8 cellular contexts compared by ENCODE assay signal in the genomic region with DNA sequence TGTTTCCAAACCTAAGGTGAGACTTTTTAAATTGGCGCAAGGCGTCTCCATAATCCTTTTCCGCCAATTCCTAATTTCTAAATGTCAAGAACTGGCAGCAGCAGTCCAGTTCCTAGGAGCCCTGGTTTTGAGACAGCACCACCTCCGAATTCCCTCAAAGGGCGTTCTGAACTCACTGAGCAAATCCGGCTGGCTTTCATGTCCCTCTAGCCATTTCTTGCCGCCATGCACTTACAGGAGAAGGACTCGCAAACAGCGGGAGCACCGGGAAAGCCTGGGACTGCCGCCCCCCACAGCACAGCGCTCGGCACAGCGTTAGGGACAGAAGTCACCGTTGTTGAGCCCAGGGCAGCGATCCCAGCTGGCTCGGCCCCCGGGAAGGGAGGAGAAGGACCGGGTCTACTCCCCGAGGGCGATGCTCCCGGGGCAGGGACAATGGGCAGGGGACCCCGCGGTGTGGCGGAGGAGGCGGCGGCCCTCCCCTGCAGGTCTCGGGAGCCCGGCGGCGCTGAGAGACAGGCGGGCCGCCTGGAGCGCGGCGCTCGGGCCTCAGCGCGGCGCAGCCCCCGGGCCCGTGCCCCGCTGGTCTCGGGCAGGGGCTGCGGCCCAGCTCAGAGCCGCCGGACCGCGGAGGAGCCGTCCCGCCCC. TPM values are rescaled to one million over a fixed set of nuclear protein-coding genes. Genes with fewer than 3 reads are reported as not detected.
DNase-seq lines count a peak whose midpoint lies in the region; ATAC-seq and TF ChIP-seq lines count a peak whose summit lies in the region.

No MANE protein-coding gene starts in this region.

- intact Hi-C loops in right lobe of liver (cut with DNase I), result no loop called here

- H3K27ac ChIP-seq in GM23338 (ENCODE audit: low read depth) (peak overlapping the region; percentile 34; the same call in 1 of the 2 replicates), duodenal mucosa (ENCODE audit: low read depth, low read length) (peak overlapping the region; percentile 87), right lobe of liver (peak overlapping the region; percentile 87 to 90 (median 89))

- peaks cover 7% of the 10 kb centered on the region; the same call in 1 of the 2 replicates for H3K4me1 ChIP-seq in GM23338 (ENCODE audit: insufficient read depth)
- H3K4me1 ChIP-seq in duodenal mucosa (ENCODE audit: control insufficient read depth in 1 of 2, insufficient read depth in 2 of 2, low read length in 2 of 2), result peaks cover 47 to 52% of the 10 kb centered on the region in 2 donors
- H3K4me1 ChIP-seq in right lobe of liver, result peaks cover 0 to 17% (median 2%) of the 10 kb centered on the region in 4 donors

- peak overlapping the region; percentile 91 to 92 for H3K9ac ChIP-seq in duodenal mucosa (ENCODE audit: low read depth in 1 of 2, low read length in 2 of 2)

- H3K79me2 ChIP-seq in GM23338 (replicated peaks; ENCODE audit: insufficient read depth), result peaks cover 50% of the 10 kb centered on the region

- H2AFZ ChIP-seq in GM23338, result peak overlapping the region; percentile 81

- no peaks in the 10 kb centered on the region for H3K9me2 ChIP-seq in GM23338 (ENCODE audit: insufficient read depth)

- TF ChIP-seq CTCF in GM23338 (conservative IDR thresholded peaks at IDR 0.05; ENCODE audit: low read depth in 2 of 2) (no peak), WI38 (IDR thresholded peaks at IDR 0.05; ENCODE audit: low read depth, low read length) (no peak), right lobe of liver (IDR thresholded peaks at IDR 0.05) (peak in 1 of 4 donors; percentile 6)

- peak overlapping the region; percentile 90 for H3K4me3 ChIP-seq in GM23338
- peak overlapping the region; percentile 86 for H3K4me3 ChIP-seq in MG63
- peak overlapping the region; percentile 62 for H3K4me3 ChIP-seq in WI38 (ENCODE audit: low read depth, low read length)
- H3K4me3 ChIP-seq in duodenal mucosa (ENCODE audit: low read depth in 1 of 2, low read length in 2 of 2), result peak overlapping the region; percentile 92 to 96
- peak overlapping the region; percentile 69 to 79 (median 77) for H3K4me3 ChIP-seq in right lobe of liver

- H3K9me3 Mint-ChIP-seq in GM23338, result no peaks in the 10 kb centered on the region; the same call in 2 of the 3 replicates
- no peaks in the 10 kb centered on the region for H3K9me3 Mint-ChIP-seq in stimulated activated effector memory CD8-positive, alpha-beta T cell treated with anti-CD3 and anti-CD28 coated beads, Interleukin-12 subunit alpha, Interleukin-12 subunit beta, amount 100 ng/mL, for 72 hours

- 0 out of 2 replicates have a peak, but pooled peaks cover 5% of the 10 kb centered on the region for H3F3A ChIP-seq in GM23338 (replicated peaks; ENCODE audit: low read depth)

- 0% methylated on average over 6 of the region's 51 CpGs for WGBS in right lobe of liver (ENCODE audit: insufficient coverage, low coverage, low lambda C conversion rate, missing lambda C conversion rate)

- peaks cover 7% of the 10 kb centered on the region for H3K27me3 Mint-ChIP-seq in GM23338 (ENCODE audit: insufficient read depth, low read depth, poor library complexity)

- peak; percentile 60 for DNase-seq in EL
- DNase-seq in GM23338 (ENCODE audit: low spot score), result peak; percentile 70
- peak; percentile 44 for DNase-seq in MG63
- DNase-seq in right lobe of liver, result peak; percentile 56 to 78 (median 69)
- DNase-seq in stimulated activated effector memory CD8-positive, alpha-beta T cell treated with anti-CD3 and anti-CD28 coated beads, Interleukin-12 subunit alpha, Interleukin-12 subunit beta, amount 100 ng/mL, for 72 hours (ENCODE audit: low spot score in 2 of 2), result peak; percentile 19 to 66

- no peak for TF ChIP-seq POLR2A in right lobe of liver (IDR thresholded peaks at IDR 0.05)

- peak overlapping the region; percentile 94 for H3K27ac Mint-ChIP-seq in GM23338
- H3K27ac Mint-ChIP-seq in stimulated activated effector memory CD8-positive, alpha-beta T cell treated with anti-CD3 and anti-CD28 coated beads, Interleukin-12 subunit alpha, Interleukin-12 subunit beta, amount 100 ng/mL, for 72 hours, result peak overlapping the region; percentile 96

- H3K36me3 Mint-ChIP-seq in GM23338 (ENCODE audit: low read depth), result peaks cover 11% of the 10 kb centered on the region; the same call in 2 of the 3 replicates
- peaks cover 7% of the 10 kb centered on the region for H3K36me3 Mint-ChIP-seq in stimulated activated effector memory CD8-positive, alpha-beta T cell treated with anti-CD3 and anti-CD28 coated beads, Interleukin-12 subunit alpha, Interleukin-12 subunit beta, amount 100 ng/mL, for 72 hours

- H3K9me3 ChIP-seq in MG63 (no peaks in the 10 kb centered on the region), duodenal mucosa (ENCODE audit: control insufficient read depth in 1 of 2, low read length in 2 of 2) (no peaks in the 10 kb centered on the region), right lobe of liver (no peaks in the 10 kb centered on the region)

- peak overlapping the region; percentile 82 for H3K4me2 ChIP-seq in GM23338

- peaks cover 15% of the 10 kb centered on the region for H3K4me1 Mint-ChIP-seq in GM23338
- H3K4me1 Mint-ChIP-seq in stimulated activated effector memory CD8-positive, alpha-beta T cell treated with anti-CD3 and anti-CD28 coated beads, Interleukin-12 subunit alpha, Interleukin-12 subunit beta, amount 100 ng/mL, for 72 hours, result peaks cover 75% of the 10 kb centered on the region

- H3K4me3 Mint-ChIP-seq in GM23338, result peak overlapping the region; percentile 93
- H3K4me3 Mint-ChIP-seq in stimulated activated effector memory CD8-positive, alpha-beta T cell treated with anti-CD3 and anti-CD28 coated beads, Interleukin-12 subunit alpha, Interleukin-12 subunit beta, amount 100 ng/mL, for 72 hours, result peak overlapping the region; percentile 90

- no peaks in the 10 kb centered on the region for H3K36me3 ChIP-seq in GM23338 (ENCODE audit: insufficient read depth)
- peaks cover 35% of the 10 kb centered on the region for H3K36me3 ChIP-seq in MG63
- peaks cover 0 to 4% of the 10 kb centered on the region in 2 donors for H3K36me3 ChIP-seq in duodenal mucosa (ENCODE audit: control insufficient read depth in 1 of 2, insufficient read depth in 2 of 2, low read length in 2 of 2)
- H3K36me3 ChIP-seq in right lobe of liver, result peaks cover 0 to 5% (median 0%) of the 10 kb centered on the region in 4 donors

- H3K27me3 ChIP-seq in GM23338 (ENCODE audit: insufficient read depth) (no peaks in the 10 kb centered on the region), MG63 (no peaks in the 10 kb centered on the region), duodenal mucosa (ENCODE audit: control insufficient read depth in 1 of 2, insufficient read depth in 2 of 2, low read length in 2 of 2) (no peaks in the 10 kb centered on the region), right lobe of liver (no peaks in the 10 kb centered on the region)

- ATAC-seq in GM23338 (peak; percentile 65), right lobe of liver (peak; percentile 40 to 62 (median 54)), HG02884 (IDR thresholded peaks at IDR 0.05; ENCODE audit: unreplicated experiment) (no peak)
- ATAC-seq in stimulated activated effector memory CD8-positive, alpha-beta T cell treated with anti-CD3 and anti-CD28 coated beads, Interleukin-12 subunit alpha, Interleukin-12 subunit beta, amount 100 ng/mL, for 72 hours, result peak; percentile 56

- peaks cover 23% of the 10 kb centered on the region for H4K20me1 ChIP-seq in GM23338 (replicated peaks; ENCODE audit: insufficient read depth)

TF ChIP-seq in GM23338, 12 proteins besides CTCF, POLR2A, EP300 and RAD21 (continues in another document):
- TF ChIP-seq EZH2 (IDR thresholded peaks at IDR 0.05; ENCODE audit: low read depth, unreplicated experiment) (no peak), ZNF331 (CRISPR knock-in tag; IDR thresholded peaks at IDR 0.05; ENCODE audit: low read depth) (no peak), JUNB (IDR thresholded peaks at IDR 0.05; ENCODE audit: unreplicated experiment) (no peak), CREB1 (CRISPR knock-in tag; IDR thresholded peaks at IDR 0.05; ENCODE audit: low read depth) (no peak), NANOG (IDR thresholded peaks at IDR 0.05; ENCODE audit: borderline replicate concordance) (no peak)

RNA-seq across cellular contexts. Expression of gene ARHGAP17, which starts 0.5 kb away (rescaled TPM):
- 59.0 and 85.5 TPM in 2 replicates for total RNA-seq in GM23338 (2014; rRNA removed; shearing (Covaris generic))
- polyA plus RNA-seq in GM23338 (2016; fragmentation: Nextera tagmentation; extraction: Ambion mirVana), result 40.0 and 40.6 TPM in 2 replicates
- total RNA-seq in MG63 (2014; rRNA removed; shearing (Covaris generic); ENCODE audit: low replicate concordance), result 17.5 and 36.1 TPM in 2 replicates
- total RNA-seq in right lobe of liver, result 10 to 100 TPM; 20.9 to 33.9 (median 26.3) TPM

Comparison
In these comparisons a context has a peak if more than half of its experiments do, and no peak if none do; other contexts are left out.
1. H3K27ac ChIP-seq: peak in every context shown above with its lines; median percentile 89 in right lobe of liver; 87 in duodenal mucosa; 34 in GM23338.